1 cellular context compared by ENCODE assay signal in the genomic region with DNA sequence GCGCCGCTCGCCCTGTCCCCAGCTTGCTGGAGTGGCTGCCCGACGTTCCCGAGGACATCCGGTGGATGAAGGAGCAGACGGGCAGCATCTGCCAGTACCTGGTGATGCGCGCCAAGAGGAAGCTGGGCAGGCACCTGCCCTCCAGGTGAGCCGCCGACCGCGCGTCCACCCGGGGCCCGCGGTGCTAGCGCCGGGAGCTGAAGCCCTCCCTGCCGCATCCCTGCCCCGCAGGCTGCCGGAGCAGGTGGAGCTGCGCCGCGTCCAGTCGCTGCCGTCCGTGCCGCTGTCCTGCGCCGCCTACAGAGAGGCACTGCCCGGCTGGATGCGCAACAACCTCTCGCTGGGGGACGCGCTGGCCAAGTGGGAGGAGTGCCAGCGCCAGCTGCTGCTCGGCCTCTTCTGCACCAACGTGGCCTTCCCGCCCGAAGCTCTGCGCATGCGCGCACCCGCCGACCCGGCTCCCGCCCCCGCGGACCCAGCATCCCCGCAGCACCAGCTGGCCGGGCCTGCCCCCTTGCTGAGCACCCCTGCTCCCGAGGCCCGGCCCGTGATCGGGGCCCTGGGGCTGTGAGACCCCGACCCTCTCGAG.
TF ChIP-seq lines count a peak whose summit lies in the region.

No MANE protein-coding gene starts in this region.

TF ChIP-seq in K562, 482 proteins besides CTCF, POLR2A, EP300 and RAD21:
- no peak for TF ChIP-seq RB1 (IDR thresholded peaks at IDR 0.05; ENCODE audit: low read depth)
- peak; percentile 91 for TF ChIP-seq ZBTB33 (CRISPR knock-in tag; IDR thresholded peaks at IDR 0.05)
- peak; percentile 57; the same call in 1 of the 2 replicates for TF ChIP-seq HNRNPL (IDR thresholded peaks at IDR 0.05; ENCODE audit: low read depth, low read length)
- TF ChIP-seq POLR2G (IDR thresholded peaks at IDR 0.05; ENCODE audit: low read depth, low read length): peak; percentile 60; the same call in 1 of the 2 replicates
- TF ChIP-seq ZKSCAN3 (CRISPR knock-in tag; IDR thresholded peaks at IDR 0.05): no peak
- no peak for TF ChIP-seq RFX1 (IDR thresholded peaks at IDR 0.05)
- TF ChIP-seq MTA2 (IDR thresholded peaks at IDR 0.05; ENCODE audit: low read depth): no peak
- TF ChIP-seq, protein P1, sequence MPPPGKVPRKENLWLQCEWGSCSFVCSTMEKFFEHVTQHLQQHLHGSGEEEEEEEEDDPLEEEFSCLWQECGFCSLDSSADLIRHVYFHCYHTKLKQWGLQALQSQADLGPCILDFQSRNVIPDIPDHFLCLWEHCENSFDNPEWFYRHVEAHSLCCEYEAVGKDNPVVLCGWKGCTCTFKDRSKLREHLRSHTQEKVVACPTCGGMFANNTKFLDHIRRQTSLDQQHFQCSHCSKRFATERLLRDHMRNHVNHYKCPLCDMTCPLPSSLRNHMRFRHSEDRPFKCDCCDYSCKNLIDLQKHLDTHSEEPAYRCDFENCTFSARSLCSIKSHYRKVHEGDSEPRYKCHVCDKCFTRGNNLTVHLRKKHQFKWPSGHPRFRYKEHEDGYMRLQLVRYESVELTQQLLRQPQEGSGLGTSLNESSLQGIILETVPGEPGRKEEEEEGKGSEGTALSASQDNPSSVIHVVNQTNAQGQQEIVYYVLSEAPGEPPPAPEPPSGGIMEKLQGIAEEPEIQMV (tag; conservative IDR thresholded peaks at IDR 0.05; ENCODE audit: low read depth): no peak
- no peak for TF ChIP-seq MYC (IDR thresholded peaks at IDR 0.05; ENCODE audit: low read depth, low read length)
- TF ChIP-seq MYC (CRISPR knock-in tag; IDR thresholded peaks at IDR 0.05; ENCODE audit: borderline replicate concordance, low read depth): no peak
- TF ChIP-seq, protein P2, sequence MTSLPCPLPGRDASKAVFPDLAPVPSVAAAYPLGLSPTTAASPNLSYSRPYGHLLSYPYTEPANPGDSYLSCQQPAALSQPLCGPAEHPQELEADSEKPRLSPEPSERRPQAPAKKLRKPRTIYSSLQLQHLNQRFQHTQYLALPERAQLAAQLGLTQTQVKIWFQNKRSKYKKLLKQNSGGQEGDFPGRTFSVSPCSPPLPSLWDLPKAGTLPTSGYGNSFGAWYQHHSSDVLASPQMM (CRISPR knock-in tag; IDR thresholded peaks at IDR 0.05): no peak
- TF ChIP-seq BMI1 (IDR thresholded peaks at IDR 0.05; ENCODE audit: low read length): no peak
- TF ChIP-seq HDGF (IDR thresholded peaks at IDR 0.05): no peak
- TF ChIP-seq NFYB (IDR thresholded peaks at IDR 0.05; ENCODE audit: extremely low read depth, insufficient read length): no peak
- TF ChIP-seq BRD9 (IDR thresholded peaks at IDR 0.05; ENCODE audit: low read depth, partially characterized antibody): no peak
- TF ChIP-seq ZBTB7A (IDR thresholded peaks at IDR 0.05; ENCODE audit: borderline replicate concordance, control insufficient read depth, low read depth, low read length): 0 out of 2 replicates have a peak, but pooled peaks have one; percentile 26
- no peak for TF ChIP-seq USF2 (CRISPR knock-in tag; IDR thresholded peaks at IDR 0.05)
- TF ChIP-seq EGR1 (conservative IDR thresholded peaks at IDR 0.05): no peak
- no peak for TF ChIP-seq CEBPZ (IDR thresholded peaks at IDR 0.05; ENCODE audit: borderline replicate concordance, low read depth, low read length)
- no peak for TF ChIP-seq FOXA3 (CRISPR knock-in tag; conservative IDR thresholded peaks at IDR 0.05 in 1 of 2, IDR thresholded peaks at IDR 0.05 in 1 of 2)
- TF ChIP-seq, protein P3, sequence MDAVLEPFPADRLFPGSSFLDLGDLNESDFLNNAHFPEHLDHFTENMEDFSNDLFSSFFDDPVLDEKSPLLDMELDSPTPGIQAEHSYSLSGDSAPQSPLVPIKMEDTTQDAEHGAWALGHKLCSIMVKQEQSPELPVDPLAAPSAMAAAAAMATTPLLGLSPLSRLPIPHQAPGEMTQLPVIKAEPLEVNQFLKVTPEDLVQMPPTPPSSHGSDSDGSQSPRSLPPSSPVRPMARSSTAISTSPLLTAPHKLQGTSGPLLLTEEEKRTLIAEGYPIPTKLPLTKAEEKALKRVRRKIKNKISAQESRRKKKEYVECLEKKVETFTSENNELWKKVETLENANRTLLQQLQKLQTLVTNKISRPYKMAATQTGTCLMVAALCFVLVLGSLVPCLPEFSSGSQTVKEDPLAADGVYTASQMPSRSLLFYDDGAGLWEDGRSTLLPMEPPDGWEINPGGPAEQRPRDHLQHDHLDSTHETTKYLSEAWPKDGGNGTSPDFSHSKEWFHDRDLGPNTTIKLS (IDR thresholded peaks at IDR 0.05; ENCODE audit: borderline replicate concordance, low read depth): no peak
- no peak for TF ChIP-seq ASH1L (IDR thresholded peaks at IDR 0.05; ENCODE audit: borderline replicate concordance, low read depth, partially characterized antibody)
- TF ChIP-seq ZNF780A (CRISPR knock-in tag; IDR thresholded peaks at IDR 0.05): no peak
- TF ChIP-seq ZBTB1 (CRISPR knock-in tag; IDR thresholded peaks at IDR 0.05; ENCODE audit: borderline replicate concordance, low read depth): no peak
- no peak for TF ChIP-seq PRDM10 (IDR thresholded peaks at IDR 0.05; ENCODE audit: partially characterized antibody)
- no peak for TF ChIP-seq MAFK (IDR thresholded peaks at IDR 0.05; ENCODE audit: low read length)
- TF ChIP-seq HIVEP1 (CRISPR knock-in tag; IDR thresholded peaks at IDR 0.05): no peak
- TF ChIP-seq FIP1L1 (IDR thresholded peaks at IDR 0.05; ENCODE audit: low read depth, low read length, poor library complexity, severe bottlenecking): peak; percentile 36
TF ChIP-seq in K562: peak in this region for 5.
